Comparison of ENCODE assay signal across 8 cellular contexts in genomic region chr13:27270594-27271520, GRCh38. TPM values are rescaled to one million over a fixed set of nuclear protein-coding genes. Genes with fewer than 3 reads are reported as not detected.
A peak's percentile ranks its signal among the peaks of the same experiment; 100 is the strongest.
DNase-seq lines count a peak whose midpoint lies in the region; ATAC-seq, FAIRE-seq and TF ChIP-seq lines count a peak whose summit lies in the region.

Gene RASL11A, plus strand, starts transcription at chr13:27270830. Its CDS starts 115 bp downstream, at chr13:27270945.

- FAIRE-seq in bronchial epithelial cell (lab: Jason Lieb, UNC): no peak

- H3K9ac ChIP-seq in smooth muscle cell (ENCODE audit: low read depth): peak within 1 kb of the TSS; percentile 55

- peak within 1 kb of the TSS; percentile 96 for H3K4me2 ChIP-seq in smooth muscle cell

- peak within 1 kb of the TSS; percentile 95 for H2AFZ ChIP-seq in smooth muscle cell (ENCODE audit: low read depth)

- peak within 1 kb of the TSS; percentile 89 for H3K4me3 Mint-ChIP-seq in WTC11
- peak within 1 kb of the TSS; percentile 88 to 93 (median 90) for H3K4me3 Mint-ChIP-seq in immature natural killer cell

- H3K36me3 Mint-ChIP-seq in WTC11 (no peaks in the 10 kb centered on the region), immature natural killer cell (no peaks in the 10 kb centered on the region)

- H3K27ac Mint-ChIP-seq in WTC11 (peak within 1 kb of the TSS; percentile 92; the same call in 1 of the 2 replicates), immature natural killer cell (peak within 1 kb of the TSS in 3 of 6 donors; percentile 29 to 66 (median 59))

- H3K9me3 Mint-ChIP-seq in WTC11 (peaks cover 7% of the 10 kb centered on the region), immature natural killer cell (peaks cover 0 to 2% (median 0%) of the 10 kb centered on the region in 6 donors)

- ATAC-seq in HG02678 (IDR thresholded peaks at IDR 0.05; ENCODE audit: unreplicated experiment) (peak; percentile 88), WTC11 (peak; percentile 90)

- POLR2A ChIA-PET in WTC11 (lab: Charles Lee): interaction anchor here (0.5 to 2.6 kb wide), 6 partner anchors 11 to 1682 kb away, joined by 3 to 7 read pairs (median 4); partner anchors contain the start of gene RPL21

- no peaks in the 10 kb centered on the region for H4K20me1 ChIP-seq in smooth muscle cell (ENCODE audit: low read depth)

- 2% methylated on average over 94 of the region's 99 CpGs for WGBS in smooth muscle cell (ENCODE audit: low lambda C conversion rate)

- no peaks in the 10 kb centered on the region for H3K36me3 ChIP-seq in bronchial epithelial cell (ENCODE audit: control insufficient read depth, insufficient read depth, low read length)
- H3K36me3 ChIP-seq in smooth muscle cell (ENCODE audit: low read depth): no peaks in the 10 kb centered on the region

- H3K79me2 ChIP-seq in smooth muscle cell (ENCODE audit: low read depth): no peaks in the 10 kb centered on the region

- peaks cover 15% of the 10 kb centered on the region for H3K4me1 Mint-ChIP-seq in WTC11
- H3K4me1 Mint-ChIP-seq in immature natural killer cell: peaks cover 14% of the 10 kb centered on the region in 2 donors

- DNase-seq in NCI-H2081 (lab: John Stamatoyannopoulos, UW) (peak; percentile 63 to 69), NCI-H2081 treated with DMSO at 0.1 percent for 48 hours (lab: John Stamatoyannopoulos, UW) (no peak), NCI-H146 treated with DMSO at 0.1 percent for 48 hours (lab: John Stamatoyannopoulos, UW; ENCODE audit: unreplicated experiment) (peak; percentile 53), WTC11 (ENCODE audit: low spot score) (peak; percentile 87), bronchial epithelial cell (ENCODE audit: low read depth) (peak; percentile 55), immature natural killer cell (peak; percentile 68 to 70 (median 69)), smooth muscle cell (lab: John Stamatoyannopoulos, UW; ENCODE audit: unreplicated experiment) (peak; percentile 76)

- peak within 1 kb of the TSS; percentile 30 for H3K27ac ChIP-seq in smooth muscle cell (ENCODE audit: low read depth)

- H3K4me1 ChIP-seq in smooth muscle cell (ENCODE audit: low read depth): peaks cover 3% of the 10 kb centered on the region

- H3K27me3 Mint-ChIP-seq in WTC11 (ENCODE audit: low read depth) (peaks cover 45% of the 10 kb centered on the region), immature natural killer cell (ENCODE audit: low read depth in 3 of 3) (peaks cover 7 to 19% (median 14%) of the 10 kb centered on the region in 3 donors)

- H3K27me3 ChIP-seq in bronchial epithelial cell (ENCODE audit: control insufficient read depth, insufficient read depth, low read length): no peaks in the 10 kb centered on the region
- peaks cover 16% of the 10 kb centered on the region for H3K27me3 ChIP-seq in smooth muscle cell (ENCODE audit: low read depth)

- H3K4me3 ChIP-seq in bronchial epithelial cell (ENCODE audit: low read depth, low read length) (peak within 1 kb of the TSS; percentile 73), smooth muscle cell (peak within 1 kb of the TSS; percentile 81)

- TF ChIP-seq CTCF in WTC11 (IDR thresholded peaks at IDR 0.05) (peak; percentile 91), bronchial epithelial cell (IDR thresholded peaks at IDR 0.05; ENCODE audit: insufficient read depth, low read length, severe bottlenecking) (peak; percentile 77), smooth muscle cell (IDR thresholded peaks at IDR 0.05; ENCODE audit: borderline replicate concordance, insufficient read depth, poor library complexity, severe bottlenecking) (peak; percentile 90)

- no peaks in the 10 kb centered on the region for H3K9me3 ChIP-seq in smooth muscle cell (replicated peaks; ENCODE audit: low read depth)

- H3F3A ChIP-seq in smooth muscle cell (ENCODE audit: low read depth): no peaks in the 10 kb centered on the region

- CTCF ChIA-PET in WTC11 (lab: Charles Lee): interaction anchor here (0.6 to 2.6 kb wide), 25 partner anchors 9 to 324 kb away, joined by 3 to 19 read pairs (median 4); no protein-coding TSS in a partner anchor

TF ChIP-seq in WTC11, 78 proteins besides CTCF, POLR2A, EP300 and RAD21 (continues in another document):
- TF ChIP-seq ZNF317 (CRISPR knock-in tag; IDR thresholded peaks at IDR 0.05; ENCODE audit: borderline replicate concordance, low read depth) (no peak), RORB (CRISPR knock-in tag; IDR thresholded peaks at IDR 0.05) (no peak), ZNF281 (CRISPR knock-in tag; IDR thresholded peaks at IDR 0.05) (no peak), TCF7 (CRISPR knock-in tag; IDR thresholded peaks at IDR 0.05; ENCODE audit: low read depth) (no peak), USF2 (CRISPR knock-in tag; IDR thresholded peaks at IDR 0.05) (no peak), FOXJ3 (CRISPR knock-in tag; IDR thresholded peaks at IDR 0.05; ENCODE audit: borderline replicate concordance) (no peak), USF1 (CRISPR knock-in tag; IDR thresholded peaks at IDR 0.05) (0 out of 2 replicates have a peak, but pooled peaks have one; percentile 39), ZNF416 (CRISPR knock-in tag; IDR thresholded peaks at IDR 0.05) (peak; percentile 8; the same call in 1 of the 2 replicates), CDX4 (CRISPR knock-in tag; IDR thresholded peaks at IDR 0.05; ENCODE audit: borderline replicate concordance) (no peak), EMX1 (CRISPR knock-in tag; IDR thresholded peaks at IDR 0.05) (no peak), ZNF425 (CRISPR knock-in tag; conservative IDR thresholded peaks at IDR 0.05) (no peak), E2F5 (CRISPR knock-in tag; IDR thresholded peaks at IDR 0.05) (peak; percentile 65; the same call in 1 of the 2 replicates)

RNA-seq across cellular contexts. Expression of gene RASL11A, which starts in this region (rescaled TPM):
- total RNA-seq in WTC11 (2021) (2.5 to 3.8 TPM (median 3.5 TPM) in 3 replicates), bronchial epithelial cell (0.51 and 1.1 TPM in 2 replicates), smooth muscle cell (1.9 and 2.9 TPM in 2 replicates)
- polyA plus RNA-seq in immature natural killer cell (under 1 TPM in 2 of 3 donors, not detected in 1; 0.22 to 0.54 TPM), smooth muscle cell (0.30 TPM in 1 of 2 replicates, not detected in the other)

Comparison
In these comparisons a context has a peak if more than half of its experiments do, and no peak if none do; other contexts are left out.
1. Peak in DNase-seq in immature natural killer cell; RNA of the gene not detected or under 1 TPM.